Comparison of ENCODE assay signal across 8 cellular contexts in genomic region chr15:73873889-73874511, GRCh38. TPM values are rescaled to one million over a fixed set of nuclear protein-coding genes. Genes with fewer than 3 reads are reported as not detected.
DNase-seq lines count a peak whose midpoint lies in the region; FAIRE-seq and TF ChIP-seq lines count a peak whose summit lies in the region.

No MANE protein-coding gene starts in this region.

- H3K27ac ChIP-seq in KMS-11 (no peak overlapping the region), endothelial cell of umbilical vein (ENCODE audit: insufficient read depth, low read depth, low read length) (no peak overlapping the region)

- H3K79me2 ChIP-seq in KMS-11 (ENCODE audit: insufficient read depth, low read depth) (no peaks in the 10 kb centered on the region), endothelial cell of umbilical vein (ENCODE audit: control insufficient read depth, insufficient read depth, low read length) (no peaks in the 10 kb centered on the region)

- H3K9ac ChIP-seq in KMS-11 = no peak overlapping the region
- H3K9ac ChIP-seq in endothelial cell of umbilical vein (replicated peaks; ENCODE audit: extremely low read depth, insufficient read depth, low read length) = no peak overlapping the region

- CTCF ChIA-PET in endothelial cell of umbilical vein (lab: Charles Lee) = interaction anchor here (0.6 to 5.5 kb wide), 53 partner anchors 9 to 633 kb away, joined by 3 to 239 read pairs (median 5); partner anchors contain the start of genes CD276 and LOXL1

- H4K20me1 ChIP-seq in KMS-11 (ENCODE audit: insufficient read depth) (no peaks in the 10 kb centered on the region), endothelial cell of umbilical vein (replicated peaks; ENCODE audit: control insufficient read depth, extremely low read depth, insufficient read depth, low read length) (no peaks in the 10 kb centered on the region)

- H2AFZ ChIP-seq in KMS-11 (ENCODE audit: low read depth) = no peak overlapping the region
- no peak overlapping the region for H2AFZ ChIP-seq in endothelial cell of umbilical vein (ENCODE audit: low read depth, low read length)

- no peaks in the 10 kb centered on the region for H3K9me1 ChIP-seq in endothelial cell of umbilical vein (replicated peaks; ENCODE audit: control insufficient read depth, extremely low read depth, insufficient read depth, low read length)

- no peak overlapping the region for H3K4me2 ChIP-seq in KMS-11
- no peak overlapping the region for H3K4me2 ChIP-seq in endothelial cell of umbilical vein (ENCODE audit: insufficient read depth, low read length)

- H3K4me1 ChIP-seq in KMS-11 (ENCODE audit: low read depth, poor library complexity, severe bottlenecking) (no peaks in the 10 kb centered on the region), endothelial cell of umbilical vein (ENCODE audit: control insufficient read depth, extremely low read depth, insufficient read depth, low read length) (peaks cover 8% of the 10 kb centered on the region)

- BruUV-seq in endothelial cell of umbilical vein (replicated peaks; lab: Mats Ljungman, UMichigan) = no TSS peak

- POLR2A ChIA-PET in endothelial cell of umbilical vein (lab: Charles Lee) = no interaction called here

- TF ChIP-seq POLR2A in endothelial cell of umbilical vein (IDR thresholded peaks at IDR 0.05; ENCODE audit: low read depth, low read length) = no peak

- H3K9me3 ChIP-seq in endothelial cell of umbilical vein (replicated peaks; ENCODE audit: control insufficient read depth, insufficient read depth, low read length) = no peaks in the 10 kb centered on the region

- H3K4me3 ChIP-seq in KMS-11 (IDR thresholded peaks at IDR 0.05; ENCODE audit: insufficient read depth, low read depth, low read length) = no peak overlapping the region
- H3K4me3 ChIP-seq in endothelial cell of umbilical vein (replicated peaks in 1 of 3; ENCODE audit: insufficient read depth in 1 of 3, low read depth in 1 of 3, low read length in 3 of 3) = no peak overlapping the region

- H3K36me3 ChIP-seq in KMS-11 (ENCODE audit: insufficient read depth) (no peaks in the 10 kb centered on the region), endothelial cell of umbilical vein (ENCODE audit: control insufficient read depth in 2 of 2, extremely low read depth in 1 of 2, insufficient read depth in 2 of 2, low read length in 2 of 2) (no peaks in the 10 kb centered on the region)

- dilution Hi-C loops in endothelial cell of umbilical vein (cut with MboI; ENCODE audit: extremely low pct_ligation_motif_present, low sequenced_read_pairs) = no loop called here

- TF ChIP-seq CTCF in KMS-11 (conservative IDR thresholded peaks at IDR 0.05; ENCODE audit: low read depth, low read length) = peak; percentile 83
- TF ChIP-seq CTCF in endothelial cell of umbilical vein (IDR thresholded peaks at IDR 0.05; ENCODE audit: extremely low read depth in 1 of 2, insufficient read depth in 1 of 2, low read depth in 1 of 2, low read length in 2 of 2) = peak; percentile 49 to 52

- intact Hi-C loops in endothelial cell of umbilical vein (cut with micrococcal nuclease) = loop anchor here (1.0 to 2.0 kb wide), 2 partner anchors 34 to 91 kb away; no protein-coding TSS in a partner anchor

- FAIRE-seq in endothelial cell of umbilical vein (lab: Jason Lieb, UNC) = peak; percentile 49

- peaks cover 32% of the 10 kb centered on the region; the same call in 1 of the 2 replicates for H3K27me3 ChIP-seq in KMS-11 (ENCODE audit: insufficient read depth, low read depth)
- peaks cover 11 to 14% of the 10 kb centered on the region in 2 experiments for H3K27me3 ChIP-seq in endothelial cell of umbilical vein (ENCODE audit: control insufficient read depth in 2 of 2, insufficient read depth in 2 of 2, low read length in 2 of 2)

- DNase-seq in activated CD4-positive, alpha-beta T cell treated with anti-CD3 and anti-CD28 coated beads for 48 hours = peak; percentile 41
- DNase-seq in activated CD4-positive, alpha-beta T cell treated with anti-CD3 and anti-CD28 coated beads, Interleukin-2, amount 50 U/mL, for 4 hours = no peak
- peak; percentile 22 for DNase-seq in SKM-1 (lab: John Stamatoyannopoulos, UW; ENCODE audit: unreplicated experiment)
- peak; percentile 60 for DNase-seq in endothelial cell of umbilical vein (ENCODE audit: low read depth, low spot score)
- DNase-seq in non-pigmented ciliary epithelial cell (ENCODE audit: low read depth) = peak; percentile 23
- no peak for DNase-seq in stimulated activated naive CD4-positive, alpha-beta T cell treated with Interleukin-2 at 50 U/mL for 16 hours (lab: John Stamatoyannopoulos, UW)
- no peak for DNase-seq in C1 segment of cervical spinal cord (lab: John Stamatoyannopoulos, UW)

TF ChIP-seq in endothelial cell of umbilical vein, 7 proteins besides CTCF, POLR2A, EP300 and RAD21:
- TF ChIP-seq MYC (IDR thresholded peaks at IDR 0.05; ENCODE audit: low read depth, low read length) = no peak
- TF ChIP-seq FOS (IDR thresholded peaks at IDR 0.05; ENCODE audit: borderline replicate concordance, insufficient read depth, low read length) = no peak
- no peak for TF ChIP-seq MAX (IDR thresholded peaks at IDR 0.05; ENCODE audit: insufficient read depth, insufficient read length)
- TF ChIP-seq POLR2AphosphoS5 (IDR thresholded peaks at IDR 0.05; ENCODE audit: insufficient read depth, low read depth, low read length) = no peak
- TF ChIP-seq EZH2 (IDR thresholded peaks at IDR 0.05; ENCODE audit: borderline replicate concordance, low read depth, low read length, severe bottlenecking) = no peak
- TF ChIP-seq JUN (IDR thresholded peaks at IDR 0.05; ENCODE audit: borderline replicate concordance, insufficient read depth, insufficient read length, low read depth) = no peak
- no peak for TF ChIP-seq GATA2 (IDR thresholded peaks at IDR 0.05; ENCODE audit: insufficient read depth, insufficient read length, low read depth, low read length)

RNA-seq across cellular contexts. Expression of gene TBC1D21, which starts 0.6 kb away (rescaled TPM):
- total RNA-seq in endothelial cell of umbilical vein = not detected in 2 replicates
- polyA plus RNA-seq in endothelial cell of umbilical vein = not detected in 2 replicates
- not detected in 2 replicates for polyA plus RNA-seq in endothelial cell of umbilical vein (2011; cell fraction: cytosol; rRNA removed)
- polyA plus RNA-seq in endothelial cell of umbilical vein (2011; cell fraction: nucleus; rRNA removed) = not detected in 2 replicates
- polyA plus RNA-seq in endothelial cell of umbilical vein (2012) = not detected in 2 replicates
- polyA minus RNA-seq in endothelial cell of umbilical vein = not detected in 2 replicates
- not detected for polyA minus RNA-seq in endothelial cell of umbilical vein (2011; cell fraction: cytosol; rRNA and poly(A)+ RNA removed)
- polyA minus RNA-seq in endothelial cell of umbilical vein (2011; cell fraction: nucleus; rRNA and poly(A)+ RNA removed) = not detected in 2 replicates

RNA-seq across cellular contexts. Expression of gene LOXL1, which starts 52.3 kb away (rescaled TPM):
- total RNA-seq in endothelial cell of umbilical vein = 5.2 and 9.2 TPM in 2 replicates
- polyA plus RNA-seq in endothelial cell of umbilical vein = 14.4 and 19.3 TPM in 2 replicates
- polyA plus RNA-seq in endothelial cell of umbilical vein (2011; cell fraction: cytosol; rRNA removed) = 10.3 TPM in 2 replicates
- 7.4 and 8.2 TPM in 2 replicates for polyA plus RNA-seq in endothelial cell of umbilical vein (2011; cell fraction: nucleus; rRNA removed)
- polyA plus RNA-seq in endothelial cell of umbilical vein (2012) = 16.3 and 32.2 TPM in 2 replicates
- polyA minus RNA-seq in endothelial cell of umbilical vein = 14.3 and 20.0 TPM in 2 replicates
- 1.0 TPM for polyA minus RNA-seq in endothelial cell of umbilical vein (2011; cell fraction: cytosol; rRNA and poly(A)+ RNA removed)
- polyA minus RNA-seq in endothelial cell of umbilical vein (2011; cell fraction: nucleus; rRNA and poly(A)+ RNA removed) = 5.2 and 5.3 TPM in 2 replicates

Comparison
In these comparisons a context has a peak if more than half of its experiments do, and no peak if none do; other contexts are left out.
1. DNase-seq: peak in activated CD4-positive, alpha-beta T cell treated with anti-CD3 and anti-CD28 coated beads for 48 hours (single experiment), SKM-1 (single experiment), endothelial cell of umbilical vein (single experiment) and non-pigmented ciliary epithelial cell (single experiment); none in activated CD4-positive, alpha-beta T cell treated with anti-CD3 and anti-CD28 coated beads, Interleukin-2, amount 50 U/mL, for 4 hours (0 of 2), stimulated activated naive CD4-positive, alpha-beta T cell treated with Interleukin-2 at 50 U/mL for 16 hours (single experiment) and C1 segment of cervical spinal cord (0 of 14).